ENCODE assay signal across 18 cellular contexts in genomic region chr1:209241481-209241880, GRCh38.
DNase-seq lines count a peak whose midpoint lies in the region; ATAC-seq and TF ChIP-seq lines count a peak whose summit lies in the region.
"Had no signal": no experiment of that assay in that cellular context is flagged by ENCODE, and none has a peak within 500 bp of the region (broad histone marks: within the 10 kb centered on the region; RNA-seq: fewer than 3 reads in every experiment).

No MANE protein-coding gene starts in this region.

- H4K5ac ChIP-seq in IMR-90 (ENCODE audit: low read depth, low read length), result no peak overlapping the region

- H4K20me1 ChIP-seq in IMR-90 (ENCODE audit: insufficient read depth, low read length), result no peaks in the 10 kb centered on the region
- H4K20me1 ChIP-seq: BLaER1 treated with 17β-estradiol and CSF1 and Interleukin-3, amounts not matched to agents 10 nM and 100 nM had no signal

- H3K14ac ChIP-seq in IMR-90 (replicated peaks; ENCODE audit: low read depth, low read length), result no peak overlapping the region

- no TSS peak for BruUV-seq in IMR-90 (replicated peaks; lab: Mats Ljungman, UMichigan)

- no peak overlapping the region for H4K91ac ChIP-seq in IMR-90 (ENCODE audit: insufficient read depth, low read depth, low read length)

- intact Hi-C loops in IMR-90 (cut with micrococcal nuclease), result no loop called here
- intact Hi-C loops in esophagus muscularis mucosa (cut with DNase I), result no loop called here

- no peak overlapping the region for H3K18ac ChIP-seq in IMR-90 (ENCODE audit: low read depth, low read length)

- no peak for TF ChIP-seq CTCF in IMR-90 (conservative IDR thresholded peaks at IDR 0.05; ENCODE audit: low read depth, low read length)
- no peak for TF ChIP-seq CTCF in esophagus muscularis mucosa (IDR thresholded peaks at IDR 0.05)

- H3K4me3 Mint-ChIP-seq in stimulated activated effector memory CD8-positive, alpha-beta T cell treated with anti-CD3 and anti-CD28 coated beads, Interleukin-12 subunit alpha, Interleukin-12 subunit beta, amount 100 ng/mL, for 72 hours, result no peak overlapping the region
- H3K4me3 Mint-ChIP-seq: HFFc6 had no signal

- no peak overlapping the region for H2AK9ac ChIP-seq in IMR-90 (replicated peaks; ENCODE audit: low read depth, low read length, poor library complexity)

- dilution Hi-C loops in IMR-90 (cut with HindIII; ENCODE audit: low sequenced_read_pairs, unreplicated experiment), result no loop called here

- H3K79me1 ChIP-seq in IMR-90 (ENCODE audit: low read depth in 1 of 2, low read length in 2 of 2), result no peaks in the 10 kb centered on the region

- no peak overlapping the region for H2AFZ ChIP-seq in IMR-90 (replicated peaks; ENCODE audit: low read length, poor library complexity)

- H3K27ac Mint-ChIP-seq in stimulated activated effector memory CD8-positive, alpha-beta T cell treated with anti-CD3 and anti-CD28 coated beads, Interleukin-12 subunit alpha, Interleukin-12 subunit beta, amount 100 ng/mL, for 72 hours, result no peak overlapping the region
- H3K27ac Mint-ChIP-seq: HFFc6 had no signal

- H3K4me2 ChIP-seq in IMR-90 (ENCODE audit: low read depth, low read length), result no peak overlapping the region
- H3K4me2 ChIP-seq: BLaER1 treated with 17β-estradiol and CSF1 and Interleukin-3, amounts not matched to agents 10 nM and 100 nM; KMS-11 had no signal

- in situ Hi-C loops in IMR-90 (cut with MboI; ENCODE audit: low sequenced_read_pairs), result no loop called here

- H2BK5ac ChIP-seq in IMR-90 (ENCODE audit: low read depth, low read length, poor library complexity, severe bottlenecking), result no peak overlapping the region

- no peaks in the 10 kb centered on the region for H3K9me3 Mint-ChIP-seq in stimulated activated effector memory CD8-positive, alpha-beta T cell treated with anti-CD3 and anti-CD28 coated beads, Interleukin-12 subunit alpha, Interleukin-12 subunit beta, amount 100 ng/mL, for 72 hours
- H3K9me3 Mint-ChIP-seq: HFFc6 had no signal

- no peak for TF ChIP-seq RAD21 in IMR-90 (IDR thresholded peaks at IDR 0.05; ENCODE audit: low read length)

- TF ChIP-seq EP300 in esophagus muscularis mucosa (IDR thresholded peaks at IDR 0.05), result no peak

- no peaks in the 10 kb centered on the region for H3K4me1 Mint-ChIP-seq in stimulated activated effector memory CD8-positive, alpha-beta T cell treated with anti-CD3 and anti-CD28 coated beads, Interleukin-12 subunit alpha, Interleukin-12 subunit beta, amount 100 ng/mL, for 72 hours

- no peaks in the 10 kb centered on the region for H3K27me3 ChIP-seq in IMR-90 (ENCODE audit: control insufficient read depth, insufficient read depth, low read length)
- peaks cover 0 to 7% (median 0%) of the 10 kb centered on the region in 4 donors for H3K27me3 ChIP-seq in esophagus muscularis mucosa
- H3K27me3 ChIP-seq: BLaER1 treated with 17β-estradiol and CSF1 and Interleukin-3, amounts not matched to agents 10 nM and 100 nM; Peyer's patch had no signal

- no peak for TF ChIP-seq POLR2A in IMR-90 (IDR thresholded peaks at IDR 0.05; ENCODE audit: low read depth, low read length)
- TF ChIP-seq POLR2A in esophagus muscularis mucosa (IDR thresholded peaks at IDR 0.05; ENCODE audit: low read depth), result no peak

- no peak overlapping the region for H3K56ac ChIP-seq in IMR-90 (ENCODE audit: extremely low read depth, insufficient read depth, low read length)

- H3K9ac ChIP-seq in IMR-90 (ENCODE audit: low read depth, low read length), result no peak overlapping the region
- H3K9ac ChIP-seq: BLaER1 treated with 17β-estradiol and CSF1 and Interleukin-3, amounts not matched to agents 10 nM and 100 nM; KMS-11 had no signal

- H3K23ac ChIP-seq in IMR-90 (ENCODE audit: low read depth, low read length), result no peak overlapping the region

- no peak overlapping the region for H3K4me3 ChIP-seq in IMR-90 (ENCODE audit: insufficient read depth, low read depth, low read length)
- no peak overlapping the region for H3K4me3 ChIP-seq in esophagus muscularis mucosa
- H3K4me3 ChIP-seq: BLaER1 treated with 17β-estradiol and CSF1 and Interleukin-3, amounts not matched to agents 10 nM and 100 nM; Peyer's patch had no signal

- no peak overlapping the region for H2BK15ac ChIP-seq in IMR-90 (ENCODE audit: low read depth, low read length)

- no peak overlapping the region for H2BK20ac ChIP-seq in IMR-90 (ENCODE audit: low read depth, low read length)

- H3K27ac ChIP-seq in IMR-90 (ENCODE audit: insufficient read depth, low read length) (no peak overlapping the region), esophagus muscularis mucosa (replicated peaks in 1 of 4) (no peak overlapping the region)
- H3K27ac ChIP-seq: BLaER1 treated with 17β-estradiol and CSF1 and Interleukin-3, amounts not matched to agents 10 nM and 100 nM; KMS-11; Peyer's patch had no signal

- ATAC-seq in IMR-90 (ENCODE audit: low read depth), result no peak
- no peak for ATAC-seq in stimulated activated effector memory CD8-positive, alpha-beta T cell treated with anti-CD3 and anti-CD28 coated beads, Interleukin-12 subunit alpha, Interleukin-12 subunit beta, amount 100 ng/mL, for 72 hours

- POLR2A ChIA-PET in IMR-90 (lab: Charles Lee; ENCODE audit: unreplicated experiment), result no interaction called here

- H2BK120ac ChIP-seq in IMR-90 (ENCODE audit: low read depth, low read length), result no peak overlapping the region

- CTCF ChIA-PET in IMR-90 (lab: Yijun Ruan, JAX), result interaction anchor here (1.2 kb wide), 1 partner anchor 38 kb away, joined by 5 read pairs; no protein-coding TSS in a partner anchor

- DNase-seq in GM04504 (ENCODE audit: low read depth) (peak; percentile 7), IMR-90 (peak; percentile 16), esophagus muscularis mucosa (ENCODE audit: extremely low spot score) (peak; percentile 66), myocyte (ENCODE audit: low read depth) (peak; percentile 29), RPMI8226 (no peak)
- DNase-seq in stimulated activated effector memory CD8-positive, alpha-beta T cell treated with anti-CD3 and anti-CD28 coated beads, Interleukin-12 subunit alpha, Interleukin-12 subunit beta, amount 100 ng/mL, for 72 hours (ENCODE audit: low spot score in 2 of 2), result no peak
- no peak for DNase-seq in stimulated activated CD4-positive, alpha-beta T cell treated with anti-CD3 and anti-CD28 coated beads, Interleukin-4, amount 100 ng/mL, for 1 hour
- DNase-seq: GOT3, HFFc6, MM.1S, NCI-H1105, NCI-H1694 treated with DMSO at 0.1 percent for 48 hours, NCI-H446 treated with DMSO at 0.1 percent for 48 hours, NCI-H748 treated with DMSO at 0.1 percent for 48 hours, Peyer's patch, SHP77 had no signal

- no peaks in the 10 kb centered on the region for H3K9me1 ChIP-seq in IMR-90 (ENCODE audit: insufficient read depth, low read length)

- no peak overlapping the region for H4K8ac ChIP-seq in IMR-90 (ENCODE audit: low read depth in 2 of 2, low read length in 2 of 2)

- H2AK5ac ChIP-seq in IMR-90 (ENCODE audit: low read depth, low read length), result no peak overlapping the region

- 40% methylated on average over 2 of the region's 6 CpGs; no CpG with 5 or more reads in 1 of the 2 experiments for WGBS in IMR-90 (ENCODE audit: extremely low coverage in 2 of 2, insufficient read length in 1 of 2), 2 experiments
- WGBS in esophagus muscularis mucosa, result 66% methylated on average over 6 of the region's 6 CpGs

- no peaks in the 10 kb centered on the region for H3K4me1 ChIP-seq in IMR-90 (ENCODE audit: control insufficient read depth, insufficient read depth, low read length)
- no peaks in the 10 kb centered on the region for H3K4me1 ChIP-seq in esophagus muscularis mucosa
- H3K4me1 ChIP-seq: BLaER1 treated with 17β-estradiol and CSF1 and Interleukin-3, amounts not matched to agents 10 nM and 100 nM; Peyer's patch had no signal

- no peaks in the 10 kb centered on the region for H3K36me3 Mint-ChIP-seq in stimulated activated effector memory CD8-positive, alpha-beta T cell treated with anti-CD3 and anti-CD28 coated beads, Interleukin-12 subunit alpha, Interleukin-12 subunit beta, amount 100 ng/mL, for 72 hours

- H3K36me3 ChIP-seq in IMR-90 (ENCODE audit: control insufficient read depth, insufficient read depth, low read length) (no peaks in the 10 kb centered on the region), esophagus muscularis mucosa (no peaks in the 10 kb centered on the region)
- H3K36me3 ChIP-seq: BLaER1 treated with 17β-estradiol and CSF1 and Interleukin-3, amounts not matched to agents 10 nM and 100 nM; Peyer's patch had no signal

- no peak overlapping the region for H3K4ac ChIP-seq in IMR-90 (ENCODE audit: low read depth, low read length)

- H3K9me3 ChIP-seq in IMR-90 (ENCODE audit: control insufficient read depth, insufficient read depth, low read length) (no peaks in the 10 kb centered on the region), esophagus muscularis mucosa (no peaks in the 10 kb centered on the region)
- H3K9me3 ChIP-seq: BLaER1 treated with 17β-estradiol and CSF1 and Interleukin-3, amounts not matched to agents 10 nM and 100 nM; Peyer's patch had no signal

TF ChIP-seq in IMR-90, 13 proteins besides CTCF, POLR2A, EP300 and RAD21:
- TF ChIP-seq CEBPB (IDR thresholded peaks at IDR 0.05; ENCODE audit: low read depth, low read length) (peak; percentile 20; the same call in 1 of the 2 replicates), CHD1 (IDR thresholded peaks at IDR 0.05; ENCODE audit: low read depth, low read length) (no peak), MAFK (IDR thresholded peaks at IDR 0.05; ENCODE audit: low read depth, low read length) (no peak)

Comparison
In these comparisons a context has a peak if more than half of its experiments do, and no peak if none do; other contexts are left out.
1. DNase-seq: peak in GM04504 (single experiment), IMR-90 (single experiment), esophagus muscularis mucosa (single experiment) and myocyte (single experiment); none in RPMI8226 (single experiment), stimulated activated effector memory CD8-positive, alpha-beta T cell treated with anti-CD3 and anti-CD28 coated beads, Interleukin-12 subunit alpha, Interleukin-12 subunit beta, amount 100 ng/mL, for 72 hours (0 of 2) and stimulated activated CD4-positive, alpha-beta T cell treated with anti-CD3 and anti-CD28 coated beads, Interleukin-4, amount 100 ng/mL, for 1 hour (single experiment).